Comparison of ENCODE assay signal across 20 cellular contexts in genomic region chr3:117131259-117131658, GRCh38.
DNase-seq lines count a peak whose midpoint lies in the region; ATAC-seq, FAIRE-seq and TF ChIP-seq lines count a peak whose summit lies in the region.
"Had no signal": no experiment of that assay in that cellular context is flagged by ENCODE, and none has a peak within 500 bp of the region (broad histone marks: within the 10 kb centered on the region; RNA-seq: fewer than 3 reads in every experiment).

No MANE protein-coding gene starts in this region.

- FAIRE-seq in kidney (lab: Jason Lieb, UNC) = no peak
- FAIRE-seq: D721Med, K562 had no signal

- intact Hi-C loops in kidney (cut with DNase I) (no loop called here), thyroid gland (cut with DNase I) (no loop called here)

- peaks cover 0 to 3% of the 10 kb centered on the region in 2 donors for H3K4me1 ChIP-seq in kidney (ENCODE audit: control insufficient read depth in 1 of 2, insufficient read depth in 1 of 2, low read depth in 1 of 2, low read length in 2 of 2)
- H3K4me1 ChIP-seq in neural progenitor cell = no peaks in the 10 kb centered on the region
- H3K4me1 ChIP-seq in thyroid gland = no peaks in the 10 kb centered on the region
- H3K4me1 ChIP-seq: BLaER1 had no signal

- no peaks in the 10 kb centered on the region for H3K27me3 ChIP-seq in neural progenitor cell
- H3K27me3 ChIP-seq in thyroid gland = no peaks in the 10 kb centered on the region
- H3K27me3 ChIP-seq: BLaER1 had no signal

- no peaks in the 10 kb centered on the region for H3K36me3 Mint-ChIP-seq in neural progenitor cell
- no peaks in the 10 kb centered on the region for H3K36me3 Mint-ChIP-seq in activated naive CD8-positive, alpha-beta T cell treated with anti-CD3 and anti-CD28 coated beads for 36 hours
- H3K36me3 Mint-ChIP-seq: CD8-positive, alpha-beta memory T cell had no signal

- H3K9me3 ChIP-seq in kidney (ENCODE audit: control insufficient read depth in 1 of 2, low read length in 2 of 2) (no peaks in the 10 kb centered on the region), neural progenitor cell (ENCODE audit: low read depth) (no peaks in the 10 kb centered on the region), thyroid gland (no peaks in the 10 kb centered on the region)
- H3K9me3 ChIP-seq: BLaER1 had no signal

- peak overlapping the region; percentile 28 for H2AFZ ChIP-seq in neural progenitor cell (replicated peaks)

- no peaks in the 10 kb centered on the region for H3K79me2 ChIP-seq in neural progenitor cell (ENCODE audit: low read depth)

- H3K4me3 ChIP-seq in kidney (ENCODE audit: low read length in 2 of 2) (no peak overlapping the region), neural progenitor cell (no peak overlapping the region), thyroid gland (replicated peaks in 1 of 3) (no peak overlapping the region)
- H3K4me3 ChIP-seq: BLaER1, K562 had no signal

- no peaks in the 10 kb centered on the region for H3K36me3 ChIP-seq in kidney (ENCODE audit: control insufficient read depth in 1 of 2, insufficient read depth in 2 of 2, low read length in 2 of 2)
- H3K36me3 ChIP-seq in neural progenitor cell = no peaks in the 10 kb centered on the region
- no peaks in the 10 kb centered on the region for H3K36me3 ChIP-seq in thyroid gland
- H3K36me3 ChIP-seq: BLaER1 had no signal

- peaks cover 19% of the 10 kb centered on the region for H3K4me1 Mint-ChIP-seq in neural progenitor cell
- H3K4me1 Mint-ChIP-seq in activated naive CD8-positive, alpha-beta T cell treated with anti-CD3 and anti-CD28 coated beads for 36 hours = no peaks in the 10 kb centered on the region
- H3K4me1 Mint-ChIP-seq: CD8-positive, alpha-beta memory T cell had no signal

- TF ChIP-seq POLR2A in thyroid gland (IDR thresholded peaks at IDR 0.05) = no peak

- H3K9ac ChIP-seq in kidney (ENCODE audit: low read length in 2 of 2) = no peak overlapping the region
- no peak overlapping the region for H3K9ac ChIP-seq in neural progenitor cell
- H3K9ac ChIP-seq: BLaER1 had no signal

- DNase-seq in NCI-H187 (lab: John Stamatoyannopoulos, UW) (peak; percentile 2 to 15), NCI-H187 treated with DMSO at 0.1 percent for 48 hours (lab: John Stamatoyannopoulos, UW) (no peak), kidney (peak; percentile 64), neural progenitor cell (ENCODE audit: low spot score) (no peak), thyroid gland (peak; percentile 55 to 57)
- DNase-seq in activated naive CD8-positive, alpha-beta T cell treated with anti-CD3 and anti-CD28 coated beads for 36 hours = no peak
- DNase-seq: CD8-positive, alpha-beta memory T cell; DMS79 treated with DMSO at 0.1 percent for 48 hours; HCEC 1CT; NCI-H1417 treated with DMSO at 0.1 percent for 48 hours; NCI-H2029 treated with DMSO at 0.1 percent for 48 hours; NCI-H510A; NCI-H774; PC-3 had no signal

- ATAC-seq in HG03442 (IDR thresholded peaks at IDR 0.05; ENCODE audit: unreplicated experiment) (no peak), GM18870 (IDR thresholded peaks at IDR 0.05; ENCODE audit: unreplicated experiment) (no peak)
- ATAC-seq: K562, PC-3 had no signal

- no peaks in the 10 kb centered on the region for H4K20me1 ChIP-seq in neural progenitor cell (ENCODE audit: low read depth)
- H4K20me1 ChIP-seq: BLaER1 had no signal

- no peak for TF ChIP-seq CTCF in kidney (IDR thresholded peaks at IDR 0.05; ENCODE audit: borderline replicate concordance, extremely low read depth, insufficient read depth)
- TF ChIP-seq CTCF in neural progenitor cell (IDR thresholded peaks at IDR 0.05) = no peak
- TF ChIP-seq CTCF in thyroid gland (IDR thresholded peaks at IDR 0.05) = no peak

- H3K4me3 Mint-ChIP-seq in neural progenitor cell = no peak overlapping the region
- H3K4me3 Mint-ChIP-seq in activated naive CD8-positive, alpha-beta T cell treated with anti-CD3 and anti-CD28 coated beads for 36 hours = no peak overlapping the region
- H3K4me3 Mint-ChIP-seq: CD8-positive, alpha-beta memory T cell had no signal

- H3K27ac Mint-ChIP-seq in neural progenitor cell = no peak overlapping the region
- no peak overlapping the region for H3K27ac Mint-ChIP-seq in activated naive CD8-positive, alpha-beta T cell treated with anti-CD3 and anti-CD28 coated beads for 36 hours

- H3K9me3 Mint-ChIP-seq in neural progenitor cell = no peaks in the 10 kb centered on the region
- peaks cover 1% of the 10 kb centered on the region for H3K9me3 Mint-ChIP-seq in activated naive CD8-positive, alpha-beta T cell treated with anti-CD3 and anti-CD28 coated beads for 36 hours

- no peaks in the 10 kb centered on the region for H3K27me3 Mint-ChIP-seq in neural progenitor cell (ENCODE audit: insufficient read depth, low read depth)
- H3K27me3 Mint-ChIP-seq in activated naive CD8-positive, alpha-beta T cell treated with anti-CD3 and anti-CD28 coated beads for 36 hours = no peaks in the 10 kb centered on the region
- H3K27me3 Mint-ChIP-seq: CD8-positive, alpha-beta memory T cell had no signal

- H3K27ac ChIP-seq in kidney (ENCODE audit: low read depth in 2 of 2, low read length in 2 of 2) (no peak overlapping the region), neural progenitor cell (no peak overlapping the region), thyroid gland (no peak overlapping the region)
- H3K27ac ChIP-seq: 22Rv1, BLaER1 had no signal

- no peaks in the 10 kb centered on the region for H3F3A ChIP-seq in neural progenitor cell (ENCODE audit: low read depth)

- WGBS in thyroid gland, 2 donors = 23 to 30% methylated on average over 9 of the region's 9 CpGs

- H3K4me2 ChIP-seq in neural progenitor cell = no peak overlapping the region
- H3K4me2 ChIP-seq: BLaER1 had no signal

Comparison
In these comparisons a context has a peak if more than half of its experiments do, and no peak if none do; other contexts are left out.
1. DNase-seq: peak in NCI-H187 (2 of 2), kidney (single experiment) and thyroid gland (2 of 2); none in NCI-H187 treated with DMSO at 0.1 percent for 48 hours (single experiment), neural progenitor cell (single experiment) and activated naive CD8-positive, alpha-beta T cell treated with anti-CD3 and anti-CD28 coated beads for 36 hours (single experiment).